ENCODE assay signal across 8 cellular contexts in genomic region chr3:49855662-49856061, GRCh38. TPM values are rescaled to one million over a fixed set of nuclear protein-coding genes. Genes with fewer than 3 reads are reported as not detected.
A peak's percentile ranks its signal among the peaks of the same experiment; 100 is the strongest.
DNase-seq lines count a peak whose midpoint lies in the region; ATAC-seq and TF ChIP-seq lines count a peak whose summit lies in the region.

No MANE protein-coding gene starts in this region.

- ATAC-seq in GM21447 (IDR thresholded peaks at IDR 0.05; ENCODE audit: unreplicated experiment) = no peak

- no peaks in the 10 kb centered on the region for H3K36me3 Mint-ChIP-seq in nephron (ENCODE audit: low read depth)

- no peak for DNase-seq in BJ (ENCODE audit: low read depth)
- DNase-seq in Jurkat, Clone E6-1 (ENCODE audit: low read depth, low spot score) = no peak
- DNase-seq in cardiac fibroblast (ENCODE audit: low read depth in 2 of 2) = no peak
- DNase-seq in NCI-H2029 treated with DMSO at 0.1 percent for 48 hours (lab: John Stamatoyannopoulos, UW) = no peak
- DNase-seq in COLO829 (ENCODE audit: low spot score) = no peak
- DNase-seq in KBM-7 = no peak

- no peak overlapping the region for H3K27ac Mint-ChIP-seq in nephron

- H3K9me3 Mint-ChIP-seq in nephron = no peaks in the 10 kb centered on the region

- CTCF ChIA-PET in BJ (lab: Yijun Ruan, JAX) = interaction anchor here (0.6 to 2.1 kb wide), 5 partner anchors 8 to 161 kb away, joined by 3 to 11 read pairs (median 6); partner anchors contain the start of gene INKA1

- no peaks in the 10 kb centered on the region for H3K27me3 Mint-ChIP-seq in nephron (ENCODE audit: low read depth)

- no peaks in the 10 kb centered on the region for H3K27me3 ChIP-seq in BJ (ENCODE audit: control insufficient read depth, insufficient read depth, low read length)

- peak overlapping the region; percentile 89 to 94 (median 90) for H3K4me3 Mint-ChIP-seq in nephron

- TF ChIP-seq CTCF in BJ (IDR thresholded peaks at IDR 0.05; ENCODE audit: insufficient read depth, low read depth, low read length) (no peak), cardiac fibroblast (IDR thresholded peaks at IDR 0.05; ENCODE audit: low read depth, low read length) (no peak), nephron (IDR thresholded peaks at IDR 0.05; ENCODE audit: unreplicated experiment in 3 of 3) (no peak)

- H3K4me1 Mint-ChIP-seq in nephron = peaks cover 9% of the 10 kb centered on the region

- POLR2A ChIA-PET in BJ (lab: Charles Lee) = no interaction called here

- H3K36me3 ChIP-seq in BJ (ENCODE audit: control insufficient read depth, insufficient read depth, low read length) = no peaks in the 10 kb centered on the region

- H3K4me3 ChIP-seq in BJ (ENCODE audit: low read depth, low read length) = peak overlapping the region; percentile 74
- peak overlapping the region; percentile 93 for H3K4me3 ChIP-seq in Jurkat, Clone E6-1 (ENCODE audit: low read length)
- peak overlapping the region; percentile 70 to 82 for H3K4me3 ChIP-seq in cardiac fibroblast (replicated peaks in 1 of 2; ENCODE audit: low read depth in 2 of 2, low read length in 2 of 2)

- in situ Hi-C loops in KBM-7 (cut with MboI; ENCODE audit: low pct_unique_long_range_greater_than_20kb, low sequenced_read_pairs) = no loop called here

RNA-seq across cellular contexts. Expression of gene TRAIP, which starts 0.7 kb away (rescaled TPM):
- 4.9 and 5.8 TPM in 2 replicates for polyA plus RNA-seq in BJ (2011; rRNA removed)
- 5.8 and 6.3 TPM in 2 replicates for polyA minus RNA-seq in BJ (2011; rRNA and poly(A)+ RNA removed)
- 38.4 TPM for polyA plus RNA-seq in Jurkat, Clone E6-1 (2012; ENCODE audit: insufficient read depth, insufficient read length)

RNA-seq across cellular contexts. Expression of gene CAMKV, which starts 14.0 kb away (rescaled TPM):
- polyA plus RNA-seq in BJ (2011; rRNA removed) = not detected in 2 replicates
- not detected in 2 replicates for polyA minus RNA-seq in BJ (2011; rRNA and poly(A)+ RNA removed)
- 25.5 TPM for polyA plus RNA-seq in Jurkat, Clone E6-1 (2012; ENCODE audit: insufficient read depth, insufficient read length)

RNA-seq across cellular contexts. Expression of gene UBA7, which starts 41.9 kb away (rescaled TPM):
- 32.9 and 62.5 TPM in 2 replicates for polyA plus RNA-seq in BJ (2011; rRNA removed)
- polyA minus RNA-seq in BJ (2011; rRNA and poly(A)+ RNA removed) = 46.4 and 63.1 TPM in 2 replicates
- 3.9 TPM for polyA plus RNA-seq in Jurkat, Clone E6-1 (2012; ENCODE audit: insufficient read depth, insufficient read length)

RNA-seq across cellular contexts. Expression of gene MST1R, which starts 48.0 kb away (rescaled TPM):
- polyA plus RNA-seq in BJ (2011; rRNA removed) = 0.17 and 0.64 TPM in 2 replicates
- 0.51 and 0.76 TPM in 2 replicates for polyA minus RNA-seq in BJ (2011; rRNA and poly(A)+ RNA removed)
- not detected for polyA plus RNA-seq in Jurkat, Clone E6-1 (2012; ENCODE audit: insufficient read depth, insufficient read length)

RNA-seq across cellular contexts. Expression of gene INKA1, which starts 52.6 kb away (rescaled TPM):
- 3.1 and 4.4 TPM in 2 replicates for polyA plus RNA-seq in BJ (2011; rRNA removed)
- polyA minus RNA-seq in BJ (2011; rRNA and poly(A)+ RNA removed) = 2.2 and 4.3 TPM in 2 replicates
- polyA plus RNA-seq in Jurkat, Clone E6-1 (2012; ENCODE audit: insufficient read depth, insufficient read length) = 3.4 TPM
